ENCODE assay signal across 1 cellular context in genomic region chr11:68472778-68473177, GRCh38.
TF ChIP-seq lines count a peak whose summit lies in the region.

No MANE protein-coding gene starts in this region.

TF ChIP-seq in GM12878, 131 proteins besides CTCF, POLR2A, EP300 and RAD21:
- TF ChIP-seq PKNOX1 (IDR thresholded peaks at IDR 0.05) (no peak), KLF5 (IDR thresholded peaks at IDR 0.05; ENCODE audit: partially characterized antibody) (no peak), ZSCAN29 (IDR thresholded peaks at IDR 0.05) (no peak), ESRRA (IDR thresholded peaks at IDR 0.05; ENCODE audit: low read length) (no peak), PML (IDR thresholded peaks at IDR 0.05; ENCODE audit: low read length) (no peak), MAX (IDR thresholded peaks at IDR 0.05; ENCODE audit: low read depth, low read length) (no peak), SREBF2 (IDR thresholded peaks at IDR 0.05; ENCODE audit: low read length) (no peak), JUNB (IDR thresholded peaks at IDR 0.05) (no peak), MYC (IDR thresholded peaks at IDR 0.05; ENCODE audit: insufficient read depth, insufficient read length, insufficient replicate concordance, low read length, severe bottlenecking) (no peak), BCL11A (IDR thresholded peaks at IDR 0.05; ENCODE audit: low read depth, low read length) (no peak), POLR2AphosphoS2 (IDR thresholded peaks at IDR 0.05; ENCODE audit: low read depth, low read length) (no peak), ZNF207 (IDR thresholded peaks at IDR 0.05; ENCODE audit: borderline replicate concordance) (no peak), LARP7 (IDR thresholded peaks at IDR 0.05) (no peak), NFIC (IDR thresholded peaks at IDR 0.05; ENCODE audit: low read depth, low read length) (no peak), POU2F2 (IDR thresholded peaks at IDR 0.05; ENCODE audit: borderline replicate concordance, low read depth, low read length) (no peak), RELB (IDR thresholded peaks at IDR 0.05; ENCODE audit: low read depth) (no peak), NR2F1 (conservative IDR thresholded peaks at IDR 0.05) (no peak), E2F8 (IDR thresholded peaks at IDR 0.05; ENCODE audit: low read depth, partially characterized antibody) (no peak), RCOR1 (conservative IDR thresholded peaks at IDR 0.05; ENCODE audit: low read depth, low read length) (no peak)
- TF ChIP-seq, protein P1, sequence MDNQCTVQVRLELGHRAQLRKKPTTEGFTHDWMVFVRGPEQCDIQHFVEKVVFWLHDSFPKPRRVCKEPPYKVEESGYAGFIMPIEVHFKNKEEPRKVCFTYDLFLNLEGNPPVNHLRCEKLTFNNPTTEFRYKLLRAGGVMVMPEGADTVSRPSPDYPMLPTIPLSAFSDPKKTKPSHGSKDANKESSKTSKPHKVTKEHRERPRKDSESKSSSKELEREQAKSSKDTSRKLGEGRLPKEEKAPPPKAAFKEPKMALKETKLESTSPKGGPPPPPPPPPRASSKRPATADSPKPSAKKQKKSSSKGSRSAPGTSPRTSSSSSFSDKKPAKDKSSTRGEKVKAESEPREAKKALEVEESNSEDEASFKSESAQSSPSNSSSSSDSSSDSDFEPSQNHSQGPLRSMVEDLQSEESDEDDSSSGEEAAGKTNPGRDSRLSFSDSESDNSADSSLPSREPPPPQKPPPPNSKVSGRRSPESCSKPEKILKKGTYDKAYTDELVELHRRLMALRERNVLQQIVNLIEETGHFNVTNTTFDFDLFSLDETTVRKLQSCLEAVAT (IDR thresholded peaks at IDR 0.05), result no peak
